ENCODE assay signal across 2 cellular contexts in genomic region chr2:179270689-179271088, GRCh38.
TF ChIP-seq lines count a peak whose summit lies in the region.

No MANE protein-coding gene starts in this region.

TF ChIP-seq in HepG2, 621 proteins besides CTCF, POLR2A, EP300 and RAD21:
- TF ChIP-seq NFE2 (CRISPR knock-in tag; IDR thresholded peaks at IDR 0.05) (no peak), EHMT2 (IDR thresholded peaks at IDR 0.05; ENCODE audit: borderline replicate concordance, low read depth, low read length) (0 out of 2 replicates have a peak, but pooled peaks have one; percentile 1), MAFK (conservative IDR thresholded peaks at IDR 0.05 in 1 of 2, IDR thresholded peaks at IDR 0.05 in 1 of 2; ENCODE audit: low read length in 2 of 2) (peak; percentile 57 to 65; a peak in 3 of 4 replicates), TCF7 (IDR thresholded peaks at IDR 0.05; ENCODE audit: low read depth) (no peak), RCOR2 (CRISPR knock-in tag; IDR thresholded peaks at IDR 0.05) (0 out of 2 replicates have a peak, but pooled peaks have one; percentile 18), MAFF (IDR thresholded peaks at IDR 0.05; ENCODE audit: low read depth, low read length) (peak; percentile 67)

TF ChIP-seq in K562, 482 proteins besides CTCF, POLR2A, EP300 and RAD21:
- TF ChIP-seq, protein P1, sequence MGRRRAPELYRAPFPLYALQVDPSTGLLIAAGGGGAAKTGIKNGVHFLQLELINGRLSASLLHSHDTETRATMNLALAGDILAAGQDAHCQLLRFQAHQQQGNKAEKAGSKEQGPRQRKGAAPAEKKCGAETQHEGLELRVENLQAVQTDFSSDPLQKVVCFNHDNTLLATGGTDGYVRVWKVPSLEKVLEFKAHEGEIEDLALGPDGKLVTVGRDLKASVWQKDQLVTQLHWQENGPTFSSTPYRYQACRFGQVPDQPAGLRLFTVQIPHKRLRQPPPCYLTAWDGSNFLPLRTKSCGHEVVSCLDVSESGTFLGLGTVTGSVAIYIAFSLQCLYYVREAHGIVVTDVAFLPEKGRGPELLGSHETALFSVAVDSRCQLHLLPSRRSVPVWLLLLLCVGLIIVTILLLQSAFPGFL (CRISPR knock-in tag; IDR thresholded peaks at IDR 0.05): no peak
- no peak for TF ChIP-seq ZBTB8A (IDR thresholded peaks at IDR 0.05; ENCODE audit: partially characterized antibody)
- no peak for TF ChIP-seq ZNF551 (CRISPR knock-in tag; IDR thresholded peaks at IDR 0.05)
- TF ChIP-seq ADNP (tag; IDR thresholded peaks at IDR 0.05): no peak
- peak; percentile 23; the same call in 1 of the 2 replicates for TF ChIP-seq C11orf30 (IDR thresholded peaks at IDR 0.05; ENCODE audit: low read depth)
- no peak for TF ChIP-seq KHSRP (IDR thresholded peaks at IDR 0.05)
- TF ChIP-seq KLF16 (IDR thresholded peaks at IDR 0.05): no peak
- TF ChIP-seq MCM2 (IDR thresholded peaks at IDR 0.05; ENCODE audit: low read depth): no peak
- no peak for TF ChIP-seq NCOA6 (IDR thresholded peaks at IDR 0.05)
- TF ChIP-seq MYC (IDR thresholded peaks at IDR 0.05; ENCODE audit: low read depth, low read length): no peak
- TF ChIP-seq MYC (CRISPR knock-in tag; IDR thresholded peaks at IDR 0.05; ENCODE audit: borderline replicate concordance, low read depth): no peak
- TF ChIP-seq ZNF316 (IDR thresholded peaks at IDR 0.05): 0 out of 2 replicates have a peak, but pooled peaks have one; percentile 39
- TF ChIP-seq ATF6 (CRISPR knock-in tag; IDR thresholded peaks at IDR 0.05): no peak
